16 cellular contexts compared by ENCODE assay signal in the genomic region with DNA sequence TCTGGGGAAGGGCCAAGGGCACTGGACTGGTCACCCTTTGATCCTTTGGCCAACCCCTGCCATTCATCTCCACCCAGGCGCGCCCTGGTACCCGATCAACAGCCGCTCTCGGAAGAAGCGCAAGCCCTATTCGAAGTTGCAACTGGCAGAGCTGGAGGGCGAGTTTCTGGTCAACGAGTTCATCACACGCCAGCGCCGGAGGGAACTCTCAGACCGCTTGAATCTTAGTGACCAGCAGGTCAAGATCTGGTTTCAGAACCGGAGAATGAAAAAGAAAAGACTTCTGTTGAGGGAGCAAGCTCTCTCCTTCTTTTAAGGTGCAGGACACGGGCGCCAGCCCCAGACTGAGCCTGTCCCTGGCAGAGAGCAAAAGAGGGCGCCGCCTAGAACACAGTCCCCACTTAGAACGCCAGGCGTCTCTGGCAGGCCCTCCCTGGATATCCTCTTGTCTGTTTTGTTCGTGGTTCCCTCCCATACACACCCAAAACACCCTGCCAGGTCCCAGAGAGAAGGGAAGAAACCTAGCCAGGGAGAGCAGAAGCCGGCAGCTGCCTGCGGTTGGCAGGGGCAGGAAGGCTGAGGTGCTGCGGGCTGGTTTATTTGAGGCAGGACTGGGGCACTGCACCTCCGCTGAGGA. TPM values are rescaled to one million over a fixed set of nuclear protein-coding genes. Genes with fewer than 3 reads are reported as not detected.
DNase-seq lines count a peak whose midpoint lies in the region; ATAC-seq and TF ChIP-seq lines count a peak whose summit lies in the region.
"Had no signal": no experiment of that assay in that cellular context is flagged by ENCODE, and none has a peak within 500 bp of the region (broad histone marks: within the 10 kb centered on the region; RNA-seq: fewer than 3 reads in every experiment).

No MANE protein-coding gene starts in this region.

- intact Hi-C loops in CD8-positive, alpha-beta T cell (cut with DNase I, micrococcal nuclease), result no loop called here
- intact Hi-C loops in Panc1 (cut with micrococcal nuclease; ENCODE audit: unreplicated experiment), result no loop called here

- WGBS in gastroesophageal sphincter (ENCODE audit: low coverage in 1 of 2), 2 donors, result 12 to 19% methylated on average over 5 to 13 of the region's 25 CpGs

- in situ Hi-C loops in Panc1 (cut with HindIII; ENCODE audit: low pct_unique_long_range_greater_than_20kb, low sequenced_read_pairs), result no loop called here

- H3K36me3 ChIP-seq in CD8-positive, alpha-beta T cell (ENCODE audit: insufficient read depth, low read length), result no peaks in the 10 kb centered on the region
- H3K36me3 ChIP-seq in Panc1 (ENCODE audit: control insufficient read depth, insufficient read depth, low read length) (no peaks in the 10 kb centered on the region), gastroesophageal sphincter (no peaks in the 10 kb centered on the region)

- peak; percentile 62 for ATAC-seq in CD8-positive, alpha-beta T cell
- ATAC-seq in Panc1 (peak; percentile 31), esophagus mucosa (peak; percentile 46), gastroesophageal sphincter (no peak), HG03045 (IDR thresholded peaks at IDR 0.05; ENCODE audit: unreplicated experiment) (no peak)
- ATAC-seq: left ventricle myocardium superior had no signal

- CTCF ChIA-PET in CD8-positive, alpha-beta T cell (lab: Charles Lee), result interaction anchor here (0.7 kb wide), 1 partner anchor 250 kb away, joined by 3 read pairs; no protein-coding TSS in a partner anchor
- CTCF ChIA-PET in Panc1 (lab: Charles Lee), result no interaction called here

- DNase-seq in AML-193 (lab: John Stamatoyannopoulos, UW) (peak; percentile 58 to 61), Panc1 (ENCODE audit: low read depth, low spot score) (no peak), amygdala (lab: John Stamatoyannopoulos, UW) (no peak), D341Med (ENCODE audit: low spot score) (no peak)
- DNase-seq in CD8-positive, alpha-beta T cell, result no peak
- DNase-seq: activated effector memory CD4-positive, alpha-beta T cell treated with anti-CD3 and anti-CD28 coated beads, Interleukin-2, amount 50 U/mL, for 16 hours; C1 segment of cervical spinal cord; GOT3; left ventricle myocardium superior; MM.1S; NCI-H2171 had no signal

- no peak for TF ChIP-seq EP300 in gastroesophageal sphincter (IDR thresholded peaks at IDR 0.05)

- TF ChIP-seq POLR2A in gastroesophageal sphincter (IDR thresholded peaks at IDR 0.05), result no peak

- peaks cover 77% of the 10 kb centered on the region for H3K27me3 Mint-ChIP-seq in CD8-positive, alpha-beta T cell (ENCODE audit: low read depth)

- H3K9me3 ChIP-seq in CD8-positive, alpha-beta T cell (ENCODE audit: low read length), result no peaks in the 10 kb centered on the region
- H3K9me3 ChIP-seq in Panc1 (ENCODE audit: control insufficient read depth, insufficient read depth, low read depth, low read length) (no peaks in the 10 kb centered on the region), gastroesophageal sphincter (peaks cover 0 to 6% (median 0%) of the 10 kb centered on the region in 3 donors)

- no peak overlapping the region for H3K27ac ChIP-seq in CD8-positive, alpha-beta T cell (ENCODE audit: low read depth, low read length)
- peak overlapping the region; percentile 89 for H3K27ac ChIP-seq in Panc1 (ENCODE audit: low read length)
- no peak overlapping the region for H3K27ac ChIP-seq in gastroesophageal sphincter

- no peak overlapping the region for H3K4me3 ChIP-seq in CD8-positive, alpha-beta T cell (ENCODE audit: low read depth, low read length)
- peak overlapping the region in 1 of 2 experiments; percentile 13; a peak in 1 of 4 replicates for H3K4me3 ChIP-seq in Panc1 (ENCODE audit: low read depth in 2 of 2, low read length in 2 of 2)
- H3K4me3 ChIP-seq in gastroesophageal sphincter, result no peak overlapping the region

- H3K4me1 ChIP-seq in CD8-positive, alpha-beta T cell (ENCODE audit: insufficient read depth, low read length), result peaks cover 34% of the 10 kb centered on the region
- H3K4me1 ChIP-seq in Panc1 (ENCODE audit: control insufficient read depth, insufficient read depth, low read length) (peaks cover 69% of the 10 kb centered on the region), gastroesophageal sphincter (peaks cover 0 to 34% (median 13%) of the 10 kb centered on the region in 3 donors)

- no TSS peak for BruUV-seq in Panc1 (replicated peaks; lab: Mats Ljungman, UMichigan)

- H3K4me3 Mint-ChIP-seq in CD8-positive, alpha-beta T cell, result no peak overlapping the region

- no peaks in the 10 kb centered on the region for H3K9me3 Mint-ChIP-seq in CD8-positive, alpha-beta T cell

- no peaks in the 10 kb centered on the region for H3K36me3 Mint-ChIP-seq in CD8-positive, alpha-beta T cell

- POLR2A ChIA-PET in CD8-positive, alpha-beta T cell (lab: Charles Lee), result no interaction called here
- POLR2A ChIA-PET in Panc1 (lab: Charles Lee), result no interaction called here

- no peak overlapping the region for H3K27ac Mint-ChIP-seq in CD8-positive, alpha-beta T cell

- peaks cover 84% of the 10 kb centered on the region for H3K27me3 ChIP-seq in CD8-positive, alpha-beta T cell (ENCODE audit: insufficient read depth, low read length)
- H3K27me3 ChIP-seq in Panc1 (ENCODE audit: control insufficient read depth, insufficient read depth, low read length), result no peaks in the 10 kb centered on the region
- H3K27me3 ChIP-seq in gastroesophageal sphincter, result peaks cover 100% of the 10 kb centered on the region

- TF ChIP-seq CTCF in CD8-positive, alpha-beta T cell (IDR thresholded peaks at IDR 0.05), result no peak
- TF ChIP-seq CTCF in Panc1 (IDR thresholded peaks at IDR 0.05) (no peak; the same call in 1 of the 2 replicates), gastroesophageal sphincter (IDR thresholded peaks at IDR 0.05) (no peak)

- H3K4me1 Mint-ChIP-seq in CD8-positive, alpha-beta T cell (ENCODE audit: low read depth), result peaks cover 32% of the 10 kb centered on the region

RNA-seq across cellular contexts. Expression of a gene that starts 1.7 kb away (rescaled TPM):
- not detected for total RNA-seq in CD8-positive, alpha-beta T cell
- total RNA-seq in Panc1 (2021; ENCODE audit: unreplicated experiment) (5.1 TPM), esophagus mucosa (not detected), gastroesophageal sphincter (not detected)
- polyA plus RNA-seq in Panc1 (2012; ENCODE audit: insufficient read length), result 15.1 TPM
- total RNA-seq: cardiac septum, epithelial cell of proximal tubule, left ventricle myocardium superior had no signal

RNA-seq across cellular contexts. Expression of a gene that starts 16.6 kb away (rescaled TPM):
- total RNA-seq in CD8-positive, alpha-beta T cell, result not detected
- total RNA-seq in Panc1 (2021; ENCODE audit: unreplicated experiment) (17.0 TPM), esophagus mucosa (0.08 TPM), gastroesophageal sphincter (not detected)
- polyA plus RNA-seq in Panc1 (2012; ENCODE audit: insufficient read length), result 19.6 TPM
- total RNA-seq: cardiac septum, left ventricle myocardium superior had no signal

RNA-seq across cellular contexts. Expression of a gene that starts 17.7 kb away (rescaled TPM):
- not detected for total RNA-seq in CD8-positive, alpha-beta T cell
- total RNA-seq in Panc1 (2021; ENCODE audit: unreplicated experiment), result 93.5 TPM
- 125 TPM for polyA plus RNA-seq in Panc1 (2012; ENCODE audit: insufficient read length)
- 0.52 TPM for total RNA-seq in esophagus mucosa
- not detected for total RNA-seq in gastroesophageal sphincter
- total RNA-seq: cardiac septum, epithelial cell of proximal tubule, left ventricle myocardium superior had no signal

RNA-seq across cellular contexts. Expression of a gene that starts 18.4 kb away (rescaled TPM):
- total RNA-seq in CD8-positive, alpha-beta T cell, result not detected
- 31.7 TPM for total RNA-seq in Panc1 (2021; ENCODE audit: unreplicated experiment)
- 25.6 TPM for polyA plus RNA-seq in Panc1 (2012; ENCODE audit: insufficient read length)
- total RNA-seq in esophagus mucosa, result not detected
- total RNA-seq in gastroesophageal sphincter, result under 1 TPM in 1 of 4 donors, not detected in 3; 0.31 TPM
- total RNA-seq: cardiac septum, epithelial cell of proximal tubule, left ventricle myocardium superior had no signal

RNA-seq across cellular contexts. Expression of a gene that starts 28.6 kb away (rescaled TPM):
- not detected for total RNA-seq in CD8-positive, alpha-beta T cell
- total RNA-seq in Panc1 (2021; ENCODE audit: unreplicated experiment) (154 TPM), esophagus mucosa (0.64 TPM), gastroesophageal sphincter (not detected)
- polyA plus RNA-seq in Panc1 (2012; ENCODE audit: insufficient read length), result 178 TPM
- total RNA-seq: cardiac septum, left ventricle myocardium superior had no signal

Comparison
In these comparisons a context has a peak if more than half of its experiments do, and no peak if none do; other contexts are left out.
1. DNase-seq: peak in AML-193 (2 of 2); none in CD8-positive, alpha-beta T cell (0 of 7), Panc1 (single experiment), amygdala (0 of 56) and D341Med (single experiment).
2. ATAC-seq: peak in CD8-positive, alpha-beta T cell (single experiment), Panc1 (single experiment) and esophagus mucosa (single experiment); none in gastroesophageal sphincter (single experiment) and HG03045 (single experiment).
3. RNA of a gene that starts 16.6 kb away (total RNA-seq): 17.0 TPM in Panc1 (single experiment); 0.08 TPM in esophagus mucosa (single experiment), not detected in CD8-positive, alpha-beta T cell and not detected in gastroesophageal sphincter; every median in the first group is over 10 times any median in the second.
4. RNA of a gene that starts 17.7 kb away (total RNA-seq): 93.5 TPM in Panc1 (single experiment); 0.52 TPM in esophagus mucosa (single experiment), not detected in CD8-positive, alpha-beta T cell and not detected in gastroesophageal sphincter; every median in the first group is over 10 times any median in the second.